In the genomic region with DNA sequence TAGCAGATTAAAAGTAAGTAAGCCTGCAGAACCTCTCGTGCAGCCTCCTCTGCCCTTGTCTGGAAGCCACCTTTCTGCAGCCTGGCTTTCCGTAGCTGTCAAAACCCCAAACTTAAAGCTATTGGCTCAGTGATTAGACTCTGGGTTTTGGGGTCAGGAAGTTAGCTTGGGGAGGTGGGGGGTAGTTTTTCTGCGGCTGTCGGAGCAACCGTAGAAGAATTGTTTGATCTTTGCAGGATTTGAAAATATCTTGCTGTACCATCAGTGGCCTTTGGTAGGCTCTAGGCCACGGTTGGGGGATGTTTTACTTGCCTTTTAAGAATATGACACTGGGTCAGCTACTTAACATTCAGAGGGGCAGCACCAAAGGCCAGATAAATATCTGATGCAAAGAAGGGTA, we compare ENCODE assay signal across 8 cellular contexts.
DNase-seq lines count a peak whose midpoint lies in the region; ATAC-seq and TF ChIP-seq lines count a peak whose summit lies in the region.

No MANE protein-coding gene starts in this region.

- POLR2A ChIA-PET in activated naive CD8-positive, alpha-beta T cell treated with anti-CD3 and anti-CD28 coated beads, Interleukin-2, amount 10 ng/mL, durations not matched to agents 7 days and 5 days (lab: Charles Lee), result interaction anchor here (0.7 to 8.6 kb wide), 17 partner anchors 10 to 199 kb away, joined by 3 to 256 read pairs (median 9); partner anchors contain the start of genes FAM98B and RASGRP1

- H3K36me3 ChIP-seq in osteoblast (ENCODE audit: insufficient read depth, low read length), result no peaks in the 10 kb centered on the region

- H3K36me3 Mint-ChIP-seq in activated naive CD8-positive, alpha-beta T cell treated with anti-CD3 and anti-CD28 coated beads, Interleukin-2, amount 10 ng/mL, durations not matched to agents 7 days and 5 days, result peaks cover 21% of the 10 kb centered on the region
- H3K36me3 Mint-ChIP-seq in HFFc6 (ENCODE audit: low read depth), result no peaks in the 10 kb centered on the region

- peaks cover 49% of the 10 kb centered on the region for H3K27me3 ChIP-seq in osteoblast (ENCODE audit: insufficient read depth, low read length)

- no peaks in the 10 kb centered on the region for H3K9me3 Mint-ChIP-seq in activated naive CD8-positive, alpha-beta T cell treated with anti-CD3 and anti-CD28 coated beads, Interleukin-2, amount 10 ng/mL, durations not matched to agents 7 days and 5 days
- no peaks in the 10 kb centered on the region for H3K9me3 Mint-ChIP-seq in HFFc6

- DNase-seq in KBM-7, result peak; percentile 57
- DNase-seq in activated CD4-positive, alpha-beta T cell treated with anti-CD3 and anti-CD28 coated beads, Interleukin-2, amount 50 U/mL, for 4 hours, result peak; percentile 46 to 55
- peak; percentile 74 for DNase-seq in activated naive CD8-positive, alpha-beta T cell treated with anti-CD3 and anti-CD28 coated beads, Interleukin-2, amount 10 ng/mL, durations not matched to agents 7 days and 5 days
- peak; percentile 44 to 56 for DNase-seq in stimulated activated CD8-positive, alpha-beta memory T cell treated with anti-CD3 and anti-CD28 coated beads, Interleukin-7, amount 100 ng/mL, for 4 hours (ENCODE audit: low read depth in 2 of 2)
- DNase-seq in osteoblast (ENCODE audit: insufficient read length, low spot score, missing footprints), result no peak
- no peak for DNase-seq in cerebellar nuclear complex (lab: John Stamatoyannopoulos, UW)
- DNase-seq in HFFc6, result no peak

- H3K27me3 Mint-ChIP-seq in activated naive CD8-positive, alpha-beta T cell treated with anti-CD3 and anti-CD28 coated beads, Interleukin-2, amount 10 ng/mL, durations not matched to agents 7 days and 5 days, result no peaks in the 10 kb centered on the region
- peaks cover 29% of the 10 kb centered on the region for H3K27me3 Mint-ChIP-seq in HFFc6 (ENCODE audit: insufficient read depth)

- H3K27ac Mint-ChIP-seq in activated naive CD8-positive, alpha-beta T cell treated with anti-CD3 and anti-CD28 coated beads, Interleukin-2, amount 10 ng/mL, durations not matched to agents 7 days and 5 days, result peak overlapping the region; percentile 97
- H3K27ac Mint-ChIP-seq in HFFc6, result no peak overlapping the region

- no peak overlapping the region for H3K4me2 ChIP-seq in osteoblast (ENCODE audit: insufficient read depth, low read length)

- no peak overlapping the region for H3K27ac ChIP-seq in osteoblast (ENCODE audit: low read depth, low read length)

- H3K4me1 Mint-ChIP-seq in activated naive CD8-positive, alpha-beta T cell treated with anti-CD3 and anti-CD28 coated beads, Interleukin-2, amount 10 ng/mL, durations not matched to agents 7 days and 5 days, result peaks cover 72% of the 10 kb centered on the region
- H3K4me1 Mint-ChIP-seq in HFFc6 (ENCODE audit: low read depth), result no peaks in the 10 kb centered on the region

- H3K4me1 ChIP-seq in osteoblast (ENCODE audit: insufficient read depth, low read length), result no peaks in the 10 kb centered on the region

- no peaks in the 10 kb centered on the region for H3K79me2 ChIP-seq in osteoblast (ENCODE audit: insufficient read depth, low read length)

- H3K4me3 Mint-ChIP-seq in activated naive CD8-positive, alpha-beta T cell treated with anti-CD3 and anti-CD28 coated beads, Interleukin-2, amount 10 ng/mL, durations not matched to agents 7 days and 5 days, result peak overlapping the region; percentile 84
- H3K4me3 Mint-ChIP-seq in HFFc6, result no peak overlapping the region

- no peak overlapping the region for H3K4me3 ChIP-seq in osteoblast (ENCODE audit: insufficient read depth, low read length)

- no peak overlapping the region for H2AFZ ChIP-seq in osteoblast (ENCODE audit: low read length)

- peak; percentile 72 for ATAC-seq in activated naive CD8-positive, alpha-beta T cell treated with anti-CD3 and anti-CD28 coated beads, Interleukin-2, amount 10 ng/mL, durations not matched to agents 7 days and 5 days (ENCODE audit: low read depth)
- ATAC-seq in HG03457 (IDR thresholded peaks at IDR 0.05; ENCODE audit: unreplicated experiment), result no peak

- H4K20me1 ChIP-seq in osteoblast (ENCODE audit: insufficient read depth, low read length), result no peaks in the 10 kb centered on the region

- peaks cover 2% of the 10 kb centered on the region for H3K9me3 ChIP-seq in osteoblast (ENCODE audit: low read depth, low read length)

- no peak for TF ChIP-seq CTCF in osteoblast (IDR thresholded peaks at IDR 0.05; ENCODE audit: extremely low read depth, low read depth, low read length)
- TF ChIP-seq CTCF in HFFc6 (IDR thresholded peaks at IDR 0.05), result no peak

- in situ Hi-C loops in KBM-7 (cut with MboI; ENCODE audit: low pct_unique_long_range_greater_than_20kb, low sequenced_read_pairs), result no loop called here

Comparison
In these comparisons a context has a peak if more than half of its experiments do, and no peak if none do; other contexts are left out.
1. DNase-seq: peak in KBM-7 (single experiment), activated CD4-positive, alpha-beta T cell treated with anti-CD3 and anti-CD28 coated beads, Interleukin-2, amount 50 U/mL, for 4 hours (2 of 2), activated naive CD8-positive, alpha-beta T cell treated with anti-CD3 and anti-CD28 coated beads, Interleukin-2, amount 10 ng/mL, durations not matched to agents 7 days and 5 days (single experiment) and stimulated activated CD8-positive, alpha-beta memory T cell treated with anti-CD3 and anti-CD28 coated beads, Interleukin-7, amount 100 ng/mL, for 4 hours (2 of 2); none in osteoblast (single experiment), cerebellar nuclear complex (0 of 2) and HFFc6 (single experiment).